Comparison of ENCODE assay signal across 15 cellular contexts in genomic region chr17:76530826-76531500, GRCh38. TPM values are rescaled to one million over a fixed set of nuclear protein-coding genes. Genes with fewer than 3 reads are reported as not detected.
DNase-seq lines count a peak whose midpoint lies in the region; ATAC-seq and TF ChIP-seq lines count a peak whose summit lies in the region.
"Had no signal": no experiment of that assay in that cellular context is flagged by ENCODE, and none has a peak within 500 bp of the region (broad histone marks: within the 10 kb centered on the region; RNA-seq: fewer than 3 reads in every experiment).

No MANE protein-coding gene starts in this region.

- H3K27ac ChIP-seq in ACC112 (ENCODE audit: low read depth, low read length) (peak overlapping the region; percentile 98), right cardiac atrium (ENCODE audit: low read length) (peak overlapping the region; percentile 97)

- WGBS in right cardiac atrium = 74% methylated on average over 33 of the region's 33 CpGs

- H3K4me3 Mint-ChIP-seq in activated B cell treated with CpG ODN at 0.5 μM for 24 hours = no peak overlapping the region
- H3K4me3 Mint-ChIP-seq: activated naive CD8-positive, alpha-beta T cell treated with anti-CD3 and anti-CD28 coated beads, Interleukin-2, amount 50 U/mL, for 24 hours; stimulated activated effector memory CD8-positive, alpha-beta T cell treated with anti-CD3 and anti-CD28 coated beads, Interleukin-12 subunit alpha, Interleukin-12 subunit beta, amount 100 ng/mL, for 72 hours had no signal

- H3K4me1 Mint-ChIP-seq in activated B cell treated with CpG ODN at 0.5 μM for 24 hours = peaks cover 46% of the 10 kb centered on the region

- H3K9me3 ChIP-seq in right cardiac atrium (ENCODE audit: control insufficient read depth, low read length) = no peaks in the 10 kb centered on the region
- H3K9me3 ChIP-seq: MG63 had no signal

- CTCF ChIA-PET in activated B cell treated with CpG ODN at 0.5 μM for 24 hours (lab: Charles Lee) = interaction anchor here (1.6 kb wide), 1 partner anchor 8 kb away, joined by 3 read pairs; no protein-coding TSS in a partner anchor

- no peak for TF ChIP-seq CTCF in activated B cell treated with CpG ODN at 0.5 μM for 24 hours (IDR thresholded peaks at IDR 0.05)

- POLR2A ChIA-PET in activated B cell treated with CpG ODN at 0.5 μM for 24 hours (lab: Charles Lee) = interaction anchor here (0.7 to 4.0 kb wide), 3 partner anchors 9 to 26 kb away, joined by 3 to 85 read pairs (median 51); no protein-coding TSS in a partner anchor

- H3K27me3 ChIP-seq in ACC112 (ENCODE audit: insufficient read depth, low read length) (no peaks in the 10 kb centered on the region), right cardiac atrium (ENCODE audit: control insufficient read depth, insufficient read depth) (no peaks in the 10 kb centered on the region)
- H3K27me3 ChIP-seq: MG63 had no signal

- DNase-seq in activated B cell treated with CpG ODN at 0.5 μM for 24 hours = no peak
- DNase-seq in right cardiac atrium = peak; percentile 29 to 71 (median 65)
- DNase-seq in posterior vena cava (ENCODE audit: low spot score) = peak; percentile 79
- DNase-seq in stimulated activated CD4-positive, alpha-beta T cell treated with anti-CD3 and anti-CD28 coated beads, Interleukin-4, amount 100 ng/mL, for 24 hours = no peak
- DNase-seq in anterior cingulate cortex (lab: John Stamatoyannopoulos, UW) = no peak
- DNase-seq: ACHN; activated CD8-positive, alpha-beta memory T cell treated with anti-CD3 and anti-CD28 coated beads for 24 hours; activated naive CD8-positive, alpha-beta T cell treated with anti-CD3 and anti-CD28 coated beads, Interleukin-2, amount 50 U/mL, for 24 hours; erythroblast had no signal

- H3K36me3 Mint-ChIP-seq in activated B cell treated with CpG ODN at 0.5 μM for 24 hours (ENCODE audit: low read depth) = peaks cover 4% of the 10 kb centered on the region

- ATAC-seq in activated B cell treated with CpG ODN at 0.5 μM for 24 hours (ENCODE audit: low read depth) (no peak), right cardiac atrium (no peak), HG03354 (IDR thresholded peaks at IDR 0.05; ENCODE audit: poor library complexity, severe bottlenecking, unreplicated experiment) (no peak), GM21515 (IDR thresholded peaks at IDR 0.05; ENCODE audit: unreplicated experiment) (no peak)
- ATAC-seq: activated naive CD8-positive, alpha-beta T cell treated with anti-CD3 and anti-CD28 coated beads, Interleukin-2, amount 50 U/mL, for 24 hours; stimulated activated effector memory CD8-positive, alpha-beta T cell treated with anti-CD3 and anti-CD28 coated beads, Interleukin-12 subunit alpha, Interleukin-12 subunit beta, amount 100 ng/mL, for 72 hours had no signal

- H3K4me1 ChIP-seq in ACC112 (ENCODE audit: control insufficient read depth, insufficient read depth, low read length, unreplicated experiment) (peaks cover 70% of the 10 kb centered on the region), right cardiac atrium (ENCODE audit: control insufficient read depth, insufficient read depth, low read length) (peaks cover 9% of the 10 kb centered on the region)

- H3K36me3 ChIP-seq in ACC112 (ENCODE audit: insufficient read depth, low read length) = no peaks in the 10 kb centered on the region

- no peak overlapping the region for H2AFZ ChIP-seq in ACC112 (ENCODE audit: low read length, unreplicated experiment)

- no peaks in the 10 kb centered on the region for H3K9me3 Mint-ChIP-seq in activated B cell treated with CpG ODN at 0.5 μM for 24 hours
- H3K9me3 Mint-ChIP-seq: activated naive CD8-positive, alpha-beta T cell treated with anti-CD3 and anti-CD28 coated beads, Interleukin-2, amount 50 U/mL, for 24 hours; stimulated activated effector memory CD8-positive, alpha-beta T cell treated with anti-CD3 and anti-CD28 coated beads, Interleukin-12 subunit alpha, Interleukin-12 subunit beta, amount 100 ng/mL, for 72 hours had no signal

- no peak overlapping the region for H3K4me3 ChIP-seq in ACC112 (ENCODE audit: low read depth, low read length)
- no peak overlapping the region for H3K4me3 ChIP-seq in right cardiac atrium (ENCODE audit: low read length)

- peaks cover under 1% of the 10 kb centered on the region for H3K79me2 ChIP-seq in ACC112 (ENCODE audit: control insufficient read depth, insufficient read depth, low read length, unreplicated experiment)

- H3K27ac Mint-ChIP-seq in activated B cell treated with CpG ODN at 0.5 μM for 24 hours = peak overlapping the region; percentile 77
- H3K27ac Mint-ChIP-seq: activated naive CD8-positive, alpha-beta T cell treated with anti-CD3 and anti-CD28 coated beads, Interleukin-2, amount 50 U/mL, for 24 hours had no signal

- peaks cover 3% of the 10 kb centered on the region for H3K27me3 Mint-ChIP-seq in activated B cell treated with CpG ODN at 0.5 μM for 24 hours
- H3K27me3 Mint-ChIP-seq: activated naive CD8-positive, alpha-beta T cell treated with anti-CD3 and anti-CD28 coated beads, Interleukin-2, amount 50 U/mL, for 24 hours had no signal

- intact Hi-C loops in activated B cell treated with CpG ODN at 0.5 μM for 24 hours (cut with micrococcal nuclease) = no loop called here
- intact Hi-C loops in right cardiac atrium (cut with DNase I) = no loop called here
- intact Hi-C loops in posterior vena cava (cut with DNase I) = no loop called here

RNA-seq across cellular contexts. Expression of gene CYGB, which starts 6.5 kb away (rescaled TPM):
- total RNA-seq in activated B cell treated with CpG ODN at 0.5 μM for 24 hours (0.44 and 0.49 TPM in 2 replicates), right cardiac atrium (10 to 100 TPM; 46.6 to 83.9 (median 67.3) TPM), posterior vena cava (10 to 100 TPM; 16.3 to 24.5 TPM)
- polyA plus RNA-seq in right cardiac atrium = 58.7 TPM

RNA-seq across cellular contexts. Expression of gene PRCD, which starts 8.9 kb away (rescaled TPM):
- total RNA-seq in activated B cell treated with CpG ODN at 0.5 μM for 24 hours (5.3 and 5.5 TPM in 2 replicates), right cardiac atrium (10 to 100 TPM in 3 of 4 donors, 1 to 10 TPM in 1; 6.1 to 11.6 (median 10.9) TPM), posterior vena cava (1 to 10 TPM; 1.6 to 4.7 TPM)
- 9.8 TPM for polyA plus RNA-seq in right cardiac atrium
- total RNA-seq: kidney epithelial cell had no signal

RNA-seq across cellular contexts. Expression of gene RHBDF2, which starts 29.7 kb away (rescaled TPM):
- total RNA-seq in activated B cell treated with CpG ODN at 0.5 μM for 24 hours (150 and 189 TPM in 2 replicates), right cardiac atrium (10 to 100 TPM; 10.2 to 16.4 (median 12.8) TPM), posterior vena cava (10 to 100 TPM; 26.7 to 31.4 TPM)
- polyA plus RNA-seq in right cardiac atrium = 11.2 TPM

RNA-seq across cellular contexts. Expression of gene ST6GALNAC2, which starts 54.7 kb away (rescaled TPM):
- total RNA-seq in activated B cell treated with CpG ODN at 0.5 μM for 24 hours (not detected in 2 replicates), right cardiac atrium (1 to 10 TPM; 4.0 to 5.8 (median 5.5) TPM), posterior vena cava (1 to 10 TPM; 3.0 to 3.1 TPM)
- polyA plus RNA-seq in right cardiac atrium = 4.2 TPM

Comparison
In these comparisons a context has a peak if more than half of its experiments do, and no peak if none do; other contexts are left out.
1. DNase-seq: peak in right cardiac atrium (3 of 3) and posterior vena cava (single experiment); none in activated B cell treated with CpG ODN at 0.5 μM for 24 hours (single experiment), stimulated activated CD4-positive, alpha-beta T cell treated with anti-CD3 and anti-CD28 coated beads, Interleukin-4, amount 100 ng/mL, for 24 hours (single experiment) and anterior cingulate cortex (0 of 58).
2. RNA of gene CYGB, which starts 6.5 kb away (total RNA-seq): 46.6 to 83.9 TPM in right cardiac atrium and 16.3 to 24.5 TPM in posterior vena cava; 0.44 to 0.49 TPM in activated B cell treated with CpG ODN at 0.5 μM for 24 hours; every median in the first group is over 10 times any median in the second.